ENCODE assay signal across 8 cellular contexts in genomic region chr3:93973160-93974126, GRCh38. TPM values are rescaled to one million over a fixed set of nuclear protein-coding genes. Genes with fewer than 3 reads are reported as not detected.
DNase-seq lines count a peak whose midpoint lies in the region; ATAC-seq and TF ChIP-seq lines count a peak whose summit lies in the region.

TSS of gene PROS1 (minus strand) at chr3:93973896. CDS start at chr3:93973749, 147 bp downstream.

- H3K27ac ChIP-seq in Karpas-422 (ENCODE audit: low read length) (no peak within 1 kb of the TSS), SK-N-MC (peak within 1 kb of the TSS; percentile 94), adipose tissue (ENCODE audit: low read depth, low read length) (peak within 1 kb of the TSS; percentile 77), transverse colon (peak within 1 kb of the TSS; percentile 84 to 92 (median 87))

- peak; percentile 59 for TF ChIP-seq EP300 in transverse colon (IDR thresholded peaks at IDR 0.05; ENCODE audit: low read depth)

- in situ Hi-C loops in transverse colon (cut with MboI; ENCODE audit: low pct_ligation_motif_present in 1 of 4, low pct_unique_long_range_greater_than_20kb in 1 of 4, low sequenced_read_pairs in 3 of 4), result loop anchor here in 1 of 4 donors (10.0 kb wide), 1 partner anchor 91 kb away; the partner anchor contains the start of genes DHFR2 and NSUN3

- WGBS in adipose tissue, 3 donors, result 1 to 2% (median 1%) methylated on average over 37 to 53 of the region's 53 CpGs
- 1 to 4% methylated on average over 4 to 45 of the region's 53 CpGs for WGBS in transverse colon (ENCODE audit: low coverage in 1 of 2), 2 donors

- intact Hi-C loops in Right ventricle myocardium superior (cut with DNase I), result no loop called here
- intact Hi-C loops in transverse colon (cut with DNase I; ENCODE audit: low total_unique reads), result no loop called here

- H3K9ac ChIP-seq in Karpas-422 (ENCODE audit: low read length) (peak within 1 kb of the TSS; percentile 71), SK-N-MC (ENCODE audit: insufficient read length) (peak within 1 kb of the TSS; percentile 85)

- TF ChIP-seq POLR2A in transverse colon (IDR thresholded peaks at IDR 0.05), result no peak

- DNase-seq in Daoy (ENCODE audit: low read depth), result peak; percentile 67
- peak; percentile 56 for DNase-seq in GOT3 (lab: John Stamatoyannopoulos, UW)
- peak; percentile 80 for DNase-seq in Karpas-422
- DNase-seq in SK-N-MC (ENCODE audit: low read depth, low spot score), result peak; percentile 70
- peak; percentile 89 for DNase-seq in Right ventricle myocardium superior
- DNase-seq in nucleus accumbens (lab: John Stamatoyannopoulos, UW), result peak in 55 of 56 donors; percentile 8 to 86 (median 55)
- DNase-seq in transverse colon, result peak; percentile 83

- no peaks in the 10 kb centered on the region for H3K9me3 ChIP-seq in Karpas-422 (ENCODE audit: low read length)
- H3K9me3 ChIP-seq in SK-N-MC (ENCODE audit: low read depth, low read length), result no peaks in the 10 kb centered on the region
- H3K9me3 ChIP-seq in transverse colon, result no peaks in the 10 kb centered on the region

- H3K9me2 ChIP-seq in Karpas-422 (replicated peaks; ENCODE audit: insufficient read depth, low read length), result no peaks in the 10 kb centered on the region

- TF ChIP-seq CTCF in transverse colon (IDR thresholded peaks at IDR 0.05), result peak in 1 of 5 experiments; percentile 10

- no peaks in the 10 kb centered on the region for H4K20me1 ChIP-seq in Karpas-422 (ENCODE audit: insufficient read depth, low read depth, low read length)

- H3K79me2 ChIP-seq in Karpas-422 (ENCODE audit: low read length), result no peaks in the 10 kb centered on the region

- ATAC-seq in Right ventricle myocardium superior (ENCODE audit: poor library complexity), result peak; percentile 99

- H3K27me3 ChIP-seq in Karpas-422 (ENCODE audit: low read length) (no peaks in the 10 kb centered on the region), transverse colon (no peaks in the 10 kb centered on the region)

- H2AFZ ChIP-seq in Karpas-422 (ENCODE audit: low read length), result peak within 1 kb of the TSS; percentile 99

- H3K4me1 ChIP-seq in Karpas-422 (ENCODE audit: low read length) (peaks cover 12% of the 10 kb centered on the region), transverse colon (peaks cover 0 to 17% (median 7%) of the 10 kb centered on the region in 4 donors)

- H3K4me3 ChIP-seq in Karpas-422 (ENCODE audit: low read length), result peak within 1 kb of the TSS; percentile 72
- H3K4me3 ChIP-seq in SK-N-MC, result peak within 1 kb of the TSS; percentile 77
- peak within 1 kb of the TSS; percentile 35 to 58 (median 48) for H3K4me3 ChIP-seq in transverse colon

- H3K4me2 ChIP-seq in Karpas-422 (ENCODE audit: low read depth, low read length, poor library complexity, severe bottlenecking), result peak within 1 kb of the TSS; percentile 84

- no peaks in the 10 kb centered on the region for H3K36me3 ChIP-seq in Karpas-422 (ENCODE audit: insufficient read depth, low read length)
- H3K36me3 ChIP-seq in SK-N-MC (ENCODE audit: insufficient read depth, low read length), result no peaks in the 10 kb centered on the region
- H3K36me3 ChIP-seq in transverse colon, result no peaks in the 10 kb centered on the region

RNA-seq across cellular contexts. Expression of gene PROS1, which starts in this region (rescaled TPM):
- 5.9 and 8.3 TPM in 2 replicates for total RNA-seq in Daoy (2014; rRNA removed; shearing (Covaris generic))
- 1.3 and 2.0 TPM in 2 replicates for total RNA-seq in Karpas-422 (2014; rRNA removed; shearing (Covaris generic); ENCODE audit: low replicate concordance)
- polyA plus RNA-seq in adipose tissue, result 10 to 100 TPM in 2 of 3 donors, 1 to 10 TPM in 1; 4.3 to 21.7 (median 18.3) TPM
- total RNA-seq in Right ventricle myocardium superior (19.8 TPM), transverse colon (10 to 100 TPM in 2 of 4 donors, 1 to 10 TPM in 2; 2.2 to 25.5 (median 12.9) TPM)
